In the genomic region with DNA sequence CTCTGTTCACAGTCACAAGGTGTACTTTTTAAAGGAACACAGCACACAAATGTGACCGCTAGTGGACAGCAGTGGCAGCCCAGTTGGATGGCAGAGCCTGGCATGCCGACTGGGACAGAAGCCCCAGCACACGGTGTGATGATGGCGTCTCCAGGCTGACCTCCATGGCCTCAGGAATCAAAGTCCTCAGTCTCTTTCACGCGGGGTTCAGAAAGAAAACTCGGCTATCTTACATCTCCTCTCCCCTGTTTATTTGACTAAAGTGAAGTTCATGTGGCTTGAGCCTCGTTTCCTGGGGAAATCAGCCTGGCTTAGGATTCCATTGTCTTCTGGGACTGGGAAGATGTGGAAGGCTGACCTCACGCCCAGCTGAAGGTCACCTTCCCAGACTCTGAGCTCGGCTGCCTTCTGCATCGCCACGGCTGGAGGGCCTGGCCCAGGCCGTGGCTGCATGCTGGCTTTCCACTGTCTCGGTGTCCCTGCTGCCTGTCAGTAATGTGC, we compare ENCODE assay signal across 11 cellular contexts. TPM values are rescaled to one million over a fixed set of nuclear protein-coding genes. Genes with fewer than 3 reads are reported as not detected.
DNase-seq lines count a peak whose midpoint lies in the region; ATAC-seq, FAIRE-seq and TF ChIP-seq lines count a peak whose summit lies in the region.
"Had no signal": no experiment of that assay in that cellular context is flagged by ENCODE, and none has a peak within 500 bp of the region (broad histone marks: within the 10 kb centered on the region; RNA-seq: fewer than 3 reads in every experiment).

No MANE protein-coding gene starts in this region.

- intact Hi-C loops in PC-9 (cut with micrococcal nuclease; ENCODE audit: unreplicated experiment): no loop called here
- intact Hi-C loops in HepG2 (cut with micrococcal nuclease; ENCODE audit: unreplicated experiment): no loop called here

- ATAC-seq in HepG2 (peak; percentile 17; the same call in 2 of the 3 replicates), GM18505 (IDR thresholded peaks at IDR 0.05; ENCODE audit: unreplicated experiment) (no peak), HG02852 (IDR thresholded peaks at IDR 0.05; ENCODE audit: unreplicated experiment) (no peak)

- H4K20me1 ChIP-seq in PC-9 (ENCODE audit: insufficient read depth): peaks cover 42% of the 10 kb centered on the region
- H4K20me1 ChIP-seq in HepG2 (ENCODE audit: insufficient read depth, low read length): peaks cover 4% of the 10 kb centered on the region; the same call in 1 of the 2 replicates

- H3K79me2 ChIP-seq in PC-9 (ENCODE audit: low read depth) (peaks cover 98% of the 10 kb centered on the region), HepG2 (ENCODE audit: insufficient read depth, low read length) (peaks cover 19% of the 10 kb centered on the region)

- H3K9me3 ChIP-seq in PC-9 (ENCODE audit: insufficient read depth, low read depth): no peaks in the 10 kb centered on the region
- no peaks in the 10 kb centered on the region for H3K9me3 ChIP-seq in HepG2 (ENCODE audit: low read length)
- no peaks in the 10 kb centered on the region for H3K9me3 ChIP-seq in skeletal muscle satellite cell (replicated peaks; ENCODE audit: low read length)

- TF ChIP-seq RAD21 in HepG2 (CRISPR knock-in tag; IDR thresholded peaks at IDR 0.05): no peak

- no peak for TF ChIP-seq CTCF in PC-9 (conservative IDR thresholded peaks at IDR 0.05)
- no peak for TF ChIP-seq CTCF in HepG2 (CRISPR knock-in tag; IDR thresholded peaks at IDR 0.05)

- H3K27ac ChIP-seq in PC-9 (peak overlapping the region; percentile 7; the same call in 1 of the 2 replicates), HepG2 (ENCODE audit: extremely low read length, insufficient read depth, low read length) (no peak overlapping the region)

- H3K4me1 ChIP-seq in PC-9 (replicated peaks; ENCODE audit: insufficient read depth) (0 out of 2 replicates have a peak, but pooled peaks cover 8% of the 10 kb centered on the region), HepG2 (ENCODE audit: insufficient read depth, low read length) (peaks cover 38% of the 10 kb centered on the region), skeletal muscle satellite cell (ENCODE audit: control insufficient read depth, insufficient read depth, low read length) (peaks cover 75% of the 10 kb centered on the region)

- H2AFZ ChIP-seq in PC-9: no peak overlapping the region
- no peak overlapping the region for H2AFZ ChIP-seq in HepG2 (ENCODE audit: low read length)

- DNase-seq in PC-9: no peak
- DNase-seq in dermis blood vessel endothelial cell: peak; percentile 95
- DNase-seq in HepG2 (ENCODE audit: low spot score): no peak
- no peak for DNase-seq in LoVo (ENCODE audit: low spot score)
- no peak for DNase-seq in stimulated activated CD4-positive, alpha-beta T cell treated with anti-CD3 and anti-CD28 coated beads, Interleukin-4, amount 100 ng/mL, for 1 hour
- DNase-seq: CD4-positive, alpha-beta memory T cell; NCI-H345 had no signal

- 49% methylated on average over 6 of the region's 14 CpGs for WGBS in HepG2 (ENCODE audit: low lambda C conversion rate)

- TF ChIP-seq EP300 in HepG2 (IDR thresholded peaks at IDR 0.05; ENCODE audit: low read depth in 2 of 2, low read length in 2 of 2) (no peak), HepG2 (CRISPR knock-in tag; IDR thresholded peaks at IDR 0.05; ENCODE audit: borderline replicate concordance) (no peak)

- peaks cover 37% of the 10 kb centered on the region for H3F3A ChIP-seq in PC-9 (ENCODE audit: insufficient read depth, low read depth)

- in situ Hi-C loops in HepG2 (cut with HindIII; ENCODE audit: extremely low pct_ligation_motif_present, low pct_unique_long_range_greater_than_20kb): no loop called here

- no peaks in the 10 kb centered on the region for H3K27me3 ChIP-seq in PC-9 (ENCODE audit: insufficient read depth, low read depth)
- H3K27me3 ChIP-seq in HepG2 (ENCODE audit: control insufficient read depth in 1 of 2, insufficient read depth in 2 of 2, low read length in 2 of 2): no peaks in the 10 kb centered on the region
- no peaks in the 10 kb centered on the region for H3K27me3 ChIP-seq in skeletal muscle satellite cell (ENCODE audit: control insufficient read depth, insufficient read depth, low read length)

- H3K9me2 ChIP-seq in PC-9 (ENCODE audit: insufficient read depth): no peaks in the 10 kb centered on the region

- TF ChIP-seq POLR2A in HepG2 (IDR thresholded peaks at IDR 0.05; ENCODE audit: insufficient read depth in 1 of 2, low read depth in 2 of 2, low read length in 2 of 2) (no peak), GM18505 (IDR thresholded peaks at IDR 0.05; ENCODE audit: borderline replicate concordance, extremely low read depth, insufficient read depth, insufficient read length) (no peak)

- H3K4me2 ChIP-seq in PC-9 (no peak overlapping the region), HepG2 (ENCODE audit: low read depth, low read length) (no peak overlapping the region; the same call in 1 of the 2 replicates), skeletal muscle satellite cell (ENCODE audit: low read length) (peak overlapping the region; percentile 51)

- POLR2A ChIA-PET in PC-9 (lab: Charles Lee; ENCODE audit: unreplicated experiment): no interaction called here
- POLR2A ChIA-PET in HepG2 (lab: Yijun Ruan, JAX): interaction anchor here (1.3 kb wide), 1 partner anchor 28 kb away, joined by 4 read pairs; no protein-coding TSS in a partner anchor

- H3K4me3 ChIP-seq in PC-9 (no peak overlapping the region), HepG2 (replicated peaks in 1 of 3; ENCODE audit: insufficient read depth in 1 of 3, low read depth in 2 of 3, low read length in 3 of 3) (no peak overlapping the region), skeletal muscle satellite cell (ENCODE audit: low read length) (peak overlapping the region; percentile 34)

- no peak for FAIRE-seq in HepG2 (lab: Jason Lieb, UNC)

- H3K9ac ChIP-seq in HepG2 (ENCODE audit: insufficient read depth, low read depth, low read length) (no peak overlapping the region), skeletal muscle satellite cell (ENCODE audit: low read depth, low read length) (peak overlapping the region; percentile 76)

- CTCF ChIA-PET in PC-9 (lab: Charles Lee) (no interaction called here), HepG2 (lab: Yijun Ruan, JAX; ENCODE audit: low intra/inter-chr PET ratio, low total read pairs) (interaction anchor here (0.6 kb wide), 1 partner anchor 71 kb away, joined by 3 read pairs; no protein-coding TSS in a partner anchor)

- BruUV-seq in PC-9 (replicated peaks; lab: Mats Ljungman, UMichigan) (no TSS peak), HepG2 (replicated peaks; lab: Mats Ljungman, UMichigan) (no TSS peak)

- H3K36me3 ChIP-seq in PC-9 (ENCODE audit: low read depth) (peaks cover 12% of the 10 kb centered on the region), HepG2 (replicated peaks in 1 of 2; ENCODE audit: control insufficient read depth in 1 of 2, insufficient read depth in 2 of 2, low read length in 2 of 2) (no peaks in the 10 kb centered on the region), skeletal muscle satellite cell (ENCODE audit: insufficient read depth, low read length) (no peaks in the 10 kb centered on the region)

TF ChIP-seq in HepG2, 621 proteins besides CTCF, POLR2A, EP300 and RAD21 (continues in another document):
- TF ChIP-seq, protein P1, sequence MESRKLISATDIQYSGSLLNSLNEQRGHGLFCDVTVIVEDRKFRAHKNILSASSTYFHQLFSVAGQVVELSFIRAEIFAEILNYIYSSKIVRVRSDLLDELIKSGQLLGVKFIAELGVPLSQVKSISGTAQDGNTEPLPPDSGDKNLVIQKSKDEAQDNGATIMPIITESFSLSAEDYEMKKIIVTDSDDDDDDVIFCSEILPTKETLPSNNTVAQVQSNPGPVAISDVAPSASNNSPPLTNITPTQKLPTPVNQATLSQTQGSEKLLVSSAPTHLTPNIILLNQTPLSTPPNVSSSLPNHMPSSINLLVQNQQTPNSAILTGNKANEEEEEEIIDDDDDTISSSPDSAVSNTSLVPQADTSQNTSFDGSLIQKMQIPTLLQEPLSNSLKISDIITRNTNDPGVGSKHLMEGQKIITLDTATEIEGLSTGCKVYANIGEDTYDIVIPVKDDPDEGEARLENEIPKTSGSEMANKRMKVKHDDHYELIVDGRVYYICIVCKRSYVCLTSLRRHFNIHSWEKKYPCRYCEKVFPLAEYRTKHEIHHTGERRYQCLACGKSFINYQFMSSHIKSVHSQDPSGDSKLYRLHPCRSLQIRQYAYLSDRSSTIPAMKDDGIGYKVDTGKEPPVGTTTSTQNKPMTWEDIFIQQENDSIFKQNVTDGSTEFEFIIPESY (CRISPR knock-in tag; IDR thresholded peaks at IDR 0.05): 0 out of 2 replicates have a peak, but pooled peaks have one; percentile 27

RNA-seq across cellular contexts. Expression of a gene that starts 56.1 kb away (rescaled TPM):
- total RNA-seq in PC-9 (2021) (60.3 and 66.8 TPM in 2 replicates), dermis blood vessel endothelial cell (58.0 and 59.6 TPM in 2 replicates), HepG2 (2016; rRNA removed; fragmentation: Illumina TruSeq; extraction: Trizol) (7.3 and 7.5 TPM in 2 replicates)
- total RNA-seq in HepG2 (2016; cell fraction: cytosol; rRNA removed; fragmentation: Illumina TruSeq; extraction: Trizol; ENCODE audit: low read depth): 2.7 and 4.4 TPM in 2 replicates
- 5.8 and 6.1 TPM in 2 replicates for total RNA-seq in HepG2 (2016; cell fraction: insoluble cytoplasmic fraction; rRNA removed; fragmentation: Illumina TruSeq; extraction: Trizol)
- 5.3 and 5.4 TPM in 2 replicates for total RNA-seq in HepG2 (2016; cell fraction: membrane; rRNA removed; fragmentation: Illumina TruSeq; extraction: Trizol)
- 9.2 and 12.1 TPM in 2 replicates for total RNA-seq in HepG2 (2016; cell fraction: nucleus; rRNA removed; fragmentation: Illumina TruSeq; extraction: Trizol)
- 15.5 and 22.3 TPM in 2 replicates for polyA plus RNA-seq in HepG2 (2011; rRNA removed)
- 10.3 and 11.1 TPM in 2 replicates for polyA plus RNA-seq in HepG2 (2011; cell fraction: cytosol; rRNA removed)
- polyA plus RNA-seq in HepG2 (2011; cell fraction: nucleus; rRNA removed): 23.5 and 27.0 TPM in 2 replicates
- 8.6 and 9.2 TPM in 2 replicates for polyA plus RNA-seq in HepG2 (2012)
- polyA plus RNA-seq in HepG2 (2016; cell fraction: cytosol; fragmentation: Illumina TruSeq; extraction: Trizol; ENCODE audit: low read depth): 0.52 and 0.53 TPM in 2 replicates
- 6.8 and 8.0 TPM in 2 replicates for polyA plus RNA-seq in HepG2 (2016; cell fraction: insoluble cytoplasmic fraction; fragmentation: Illumina TruSeq; extraction: Trizol; ENCODE audit: low read depth)
- polyA plus RNA-seq in HepG2 (2016; cell fraction: membrane; fragmentation: Illumina TruSeq; extraction: Trizol; ENCODE audit: low read depth): 2.2 and 2.8 TPM in 2 replicates
- 12.8 and 15.6 TPM in 2 replicates for polyA plus RNA-seq in HepG2 (2016; cell fraction: nucleus; fragmentation: Illumina TruSeq; extraction: Trizol; ENCODE audit: insufficient read depth, low read depth)
- 13.6 and 22.4 TPM in 2 replicates for polyA minus RNA-seq in HepG2 (2011; rRNA and poly(A)+ RNA removed; ENCODE audit: low replicate concordance)
- 14.0 and 17.7 TPM in 2 replicates for polyA minus RNA-seq in HepG2 (2011; cell fraction: cytosol; rRNA and poly(A)+ RNA removed)
- polyA minus RNA-seq in HepG2 (2011; cell fraction: nucleus; rRNA and poly(A)+ RNA removed): 49.2 and 56.1 TPM in 2 replicates
- 43.7 and 51.2 TPM in 2 replicates for total RNA-seq in skeletal muscle satellite cell (2012; rRNA removed)
- total RNA-seq: CD4-positive, alpha-beta memory T cell had no signal
- polyA plus RNA-seq: CD4-positive, alpha-beta memory T cell; IgD-negative memory B cell had no signal
